In the genomic region with DNA sequence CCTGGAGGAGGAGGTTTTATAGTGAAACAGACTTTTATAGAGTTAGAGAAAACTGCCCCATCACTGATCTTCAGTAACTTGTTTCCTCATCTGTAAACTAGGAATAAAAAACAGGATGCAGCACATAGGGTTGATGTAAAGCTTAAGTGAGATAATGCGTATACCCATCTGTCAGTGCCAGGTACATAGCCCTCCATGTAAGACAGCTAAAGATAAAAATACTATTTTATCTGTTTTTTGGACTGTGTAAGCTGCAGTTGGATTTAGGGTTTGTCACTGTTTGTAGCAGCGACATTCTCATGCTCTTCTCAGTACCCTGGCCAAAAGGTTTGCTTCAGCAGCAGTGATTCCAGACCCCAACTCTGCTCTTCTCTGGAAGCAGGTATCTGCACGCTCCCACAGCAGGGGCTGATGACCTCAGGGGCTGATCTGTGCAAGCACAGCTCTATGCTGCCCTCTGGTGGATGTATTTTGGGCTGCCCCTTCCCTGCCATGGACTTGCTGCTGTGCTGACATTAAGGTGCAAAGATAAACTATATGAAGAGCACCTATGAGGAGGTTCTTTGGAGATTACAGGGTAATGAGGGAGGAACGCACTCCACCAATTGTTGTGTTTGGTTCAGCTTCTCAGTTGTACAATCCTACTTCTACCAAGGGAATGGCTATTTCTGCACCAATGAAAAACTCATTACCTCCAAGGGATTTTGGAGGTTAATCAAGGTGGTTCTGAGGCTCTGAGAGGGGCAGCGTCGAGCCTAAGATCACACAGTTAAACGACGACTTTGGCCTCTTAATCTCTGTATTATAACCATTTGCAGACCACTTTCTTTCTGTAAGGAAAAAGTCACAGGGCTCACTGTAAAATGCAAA, we compare ENCODE assay signal across 8 cellular contexts.
DNase-seq lines count a peak whose midpoint lies in the region; ATAC-seq and TF ChIP-seq lines count a peak whose summit lies in the region.

No MANE protein-coding gene starts in this region.

- peak; percentile 96 for TF ChIP-seq CTCF in AG09319 (IDR thresholded peaks at IDR 0.05; ENCODE audit: low read depth, low read length)

- peak; percentile 52 for DNase-seq in AG09319 (ENCODE audit: extremely low read depth, low read depth)
- DNase-seq in NCI-H226, result peak; percentile 53
- DNase-seq in activated CD4-positive, CD25-positive, alpha-beta regulatory T cell treated with anti-CD3 and anti-CD28 coated beads, Interleukin-2, amount 50 U/mL, for 72 hours, result peak; percentile 86
- peak; percentile 80 for DNase-seq in cerebellar cortex (ENCODE audit: low spot score)
- DNase-seq in left kidney (ENCODE audit: low read depth, low spot score), result peak; percentile 86
- peak; percentile 90 for DNase-seq in stimulated activated CD4-positive, alpha-beta T cell treated with anti-CD3 and anti-CD28 coated beads, Interleukin-4, amount 100 ng/mL, for 24 hours

- peak; percentile 60 for ATAC-seq in GM18867 (IDR thresholded peaks at IDR 0.05; ENCODE audit: unreplicated experiment)
- ATAC-seq in HG03108 (IDR thresholded peaks at IDR 0.05; ENCODE audit: unreplicated experiment), result peak; percentile 52

Comparison
In these comparisons a context has a peak if more than half of its experiments do, and no peak if none do; other contexts are left out.
1. Peak in every context shown above with its lines: DNase-seq and ATAC-seq.